Comparison of ENCODE assay signal across 26 cellular contexts in the genomic region with DNA sequence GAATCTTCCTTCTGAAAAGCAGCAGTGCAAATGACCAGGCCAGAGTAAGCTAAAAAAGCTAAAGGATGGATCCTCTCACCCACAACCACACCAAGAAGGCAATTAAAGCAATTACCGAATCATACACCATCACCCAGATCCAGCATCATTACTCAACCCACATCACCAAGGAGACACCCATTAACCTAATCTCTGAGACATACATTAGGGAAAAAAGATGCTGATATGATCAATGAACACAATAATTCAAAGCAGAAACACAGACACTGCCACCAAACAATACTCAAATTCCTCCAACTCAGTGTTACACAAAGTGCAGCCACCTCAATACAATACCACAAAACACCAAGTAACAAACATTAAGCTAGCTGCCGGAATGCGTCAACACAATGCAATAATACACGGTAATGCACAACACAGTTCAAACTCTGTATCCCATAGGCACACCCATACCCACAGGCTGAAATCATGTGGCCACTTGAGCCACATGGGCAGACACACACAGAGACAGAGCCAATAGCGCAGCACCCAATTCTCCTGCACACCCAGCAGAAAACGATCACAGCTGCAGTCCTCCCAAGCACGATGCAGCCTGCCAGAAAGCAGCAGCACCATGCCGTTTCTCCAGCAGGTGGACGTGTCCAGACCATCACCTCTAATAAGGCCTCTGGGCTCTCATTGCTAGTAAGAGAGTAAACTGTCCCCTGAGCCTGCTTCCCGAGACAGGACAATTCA. TPM values are rescaled to one million over a fixed set of nuclear protein-coding genes. Genes with fewer than 3 reads are reported as not detected.
DNase-seq lines count a peak whose midpoint lies in the region; ATAC-seq and TF ChIP-seq lines count a peak whose summit lies in the region.
"Had no signal": no experiment of that assay in that cellular context is flagged by ENCODE, and none has a peak within 500 bp of the region (broad histone marks: within the 10 kb centered on the region; RNA-seq: fewer than 3 reads in every experiment).

No MANE protein-coding gene starts in this region.

- H3K4me1 Mint-ChIP-seq in endodermal cell (peaks cover 2% of the 10 kb centered on the region), natural killer cell (no peaks in the 10 kb centered on the region)
- no peaks in the 10 kb centered on the region for H3K4me1 Mint-ChIP-seq in stimulated activated effector memory CD8-positive, alpha-beta T cell treated with anti-CD3 and anti-CD28 coated beads, Interleukin-12 subunit alpha, Interleukin-12 subunit beta, amount 100 ng/mL, for 72 hours

- no peaks in the 10 kb centered on the region for H3K36me3 Mint-ChIP-seq in endodermal cell (ENCODE audit: low read depth)
- H3K36me3 Mint-ChIP-seq in natural killer cell = no peaks in the 10 kb centered on the region
- no peaks in the 10 kb centered on the region for H3K36me3 Mint-ChIP-seq in stimulated activated effector memory CD8-positive, alpha-beta T cell treated with anti-CD3 and anti-CD28 coated beads, Interleukin-12 subunit alpha, Interleukin-12 subunit beta, amount 100 ng/mL, for 72 hours
- H3K36me3 Mint-ChIP-seq: IgD-negative memory B cell had no signal

- TF ChIP-seq CTCF in endodermal cell (conservative IDR thresholded peaks at IDR 0.05) (peak; percentile 71), retinal pigment epithelial cell (conservative IDR thresholded peaks at IDR 0.05; ENCODE audit: low read depth, low read length) (peak; percentile 12), natural killer cell (IDR thresholded peaks at IDR 0.05) (no peak)

- H3K36me3 ChIP-seq in endodermal cell (ENCODE audit: control insufficient read depth, insufficient read depth, low read length) = no peaks in the 10 kb centered on the region
- H3K36me3 ChIP-seq: ascending aorta, MG63, neutrophil, right atrium auricular region had no signal

- 58 to 81% methylated on average over 6 to 10 of the region's 10 CpGs for WGBS in endodermal cell (ENCODE audit: insufficient coverage in 1 of 2, insufficient read length in 1 of 2), 2 experiments

- H3K9ac ChIP-seq in endodermal cell (ENCODE audit: extremely low read depth, low read length, poor library complexity, severe bottlenecking) = no peak overlapping the region

- H3K27me3 ChIP-seq in endodermal cell (ENCODE audit: control insufficient read depth, insufficient read depth, low read length, poor library complexity, severe bottlenecking) = peaks cover 59% of the 10 kb centered on the region
- H3K27me3 ChIP-seq: ascending aorta, right atrium auricular region had no signal

- H3K27me3 Mint-ChIP-seq in endodermal cell (ENCODE audit: insufficient read depth) = peaks cover 67% of the 10 kb centered on the region
- peaks cover 20 to 34% of the 10 kb centered on the region in 2 donors for H3K27me3 Mint-ChIP-seq in natural killer cell (ENCODE audit: low read depth in 2 of 2)

- H3K9me3 ChIP-seq in endodermal cell (ENCODE audit: control insufficient read depth, low read length) = no peaks in the 10 kb centered on the region
- H3K9me3 ChIP-seq: ascending aorta, MG63, mucosa of descending colon, neutrophil, right atrium auricular region had no signal

- intact Hi-C loops in natural killer cell (cut with micrococcal nuclease) = no loop called here

- H3K4me3 ChIP-seq in endodermal cell (ENCODE audit: low read length) = no peak overlapping the region
- H3K4me3 ChIP-seq in retinal pigment epithelial cell (ENCODE audit: low read length) = no peak overlapping the region
- H3K4me3 ChIP-seq: ascending aorta, MG63, mucosa of descending colon, right atrium auricular region had no signal

- DNase-seq in DMS53 (lab: John Stamatoyannopoulos, UW) = peak; percentile 23
- DNase-seq in DMS53 treated with DMSO at 0.1 percent for 48 hours (lab: John Stamatoyannopoulos, UW; ENCODE audit: unreplicated experiment) = no peak
- DNase-seq in NCI-H69 (lab: John Stamatoyannopoulos, UW) = peak; percentile 4
- DNase-seq in endodermal cell = peak; percentile 68
- DNase-seq in retinal pigment epithelial cell (ENCODE audit: low read depth) = no peak
- no peak for DNase-seq in natural killer cell
- DNase-seq in stimulated activated effector memory CD8-positive, alpha-beta T cell treated with anti-CD3 and anti-CD28 coated beads, Interleukin-12 subunit alpha, Interleukin-12 subunit beta, amount 100 ng/mL, for 72 hours (ENCODE audit: low spot score in 2 of 2) = no peak
- DNase-seq: 8988T; activated CD4-positive, alpha-beta T cell treated with anti-CD3 and anti-CD28 coated beads for 1 hour; activated naive CD4-positive, alpha-beta T cell treated with anti-CD3 and anti-CD28 coated beads, Interleukin-2, amount 50 U/mL, for 16 hours; activated T-cell treated with anti-CD3 and anti-CD28 coated beads, Interleukin-2, amount 50 U/mL, for 72 hours; Calu3; cerebellar nuclear complex; left ventricle myocardium superior; MG63; mucosa of descending colon; NCI-H1694; T1000 had no signal

- no peak for ATAC-seq in natural killer cell
- no peak for ATAC-seq in stimulated activated effector memory CD8-positive, alpha-beta T cell treated with anti-CD3 and anti-CD28 coated beads, Interleukin-12 subunit alpha, Interleukin-12 subunit beta, amount 100 ng/mL, for 72 hours
- no peak for ATAC-seq in GM21390 (IDR thresholded peaks at IDR 0.05; ENCODE audit: unreplicated experiment)
- ATAC-seq: activated T-cell treated with anti-CD3 and anti-CD28 coated beads, Interleukin-2, amount 50 U/mL, for 72 hours; left ventricle myocardium superior; mucosa of descending colon had no signal

- no peaks in the 10 kb centered on the region for H3K4me1 ChIP-seq in endodermal cell (ENCODE audit: control insufficient read depth, insufficient read depth, low read length)
- H3K4me1 ChIP-seq: ascending aorta, right atrium auricular region had no signal

- H3K4me3 Mint-ChIP-seq in endodermal cell (no peak overlapping the region), natural killer cell (no peak overlapping the region)
- no peak overlapping the region for H3K4me3 Mint-ChIP-seq in stimulated activated effector memory CD8-positive, alpha-beta T cell treated with anti-CD3 and anti-CD28 coated beads, Interleukin-12 subunit alpha, Interleukin-12 subunit beta, amount 100 ng/mL, for 72 hours
- H3K4me3 Mint-ChIP-seq: activated T-cell treated with anti-CD3 and anti-CD28 coated beads, Interleukin-2, amount 50 U/mL, for 72 hours; IgD-negative memory B cell had no signal

- no peak overlapping the region for H3K27ac ChIP-seq in endodermal cell (ENCODE audit: low read depth, low read length)
- H3K27ac ChIP-seq: ascending aorta, neutrophil, right atrium auricular region had no signal

- H3K27ac Mint-ChIP-seq in endodermal cell (no peak overlapping the region), natural killer cell (no peak overlapping the region)
- H3K27ac Mint-ChIP-seq in stimulated activated effector memory CD8-positive, alpha-beta T cell treated with anti-CD3 and anti-CD28 coated beads, Interleukin-12 subunit alpha, Interleukin-12 subunit beta, amount 100 ng/mL, for 72 hours = no peak overlapping the region
- H3K27ac Mint-ChIP-seq: activated T-cell treated with anti-CD3 and anti-CD28 coated beads, Interleukin-2, amount 50 U/mL, for 72 hours; IgD-negative memory B cell had no signal

- H3K9me3 Mint-ChIP-seq in endodermal cell (no peaks in the 10 kb centered on the region), natural killer cell (no peaks in the 10 kb centered on the region)
- H3K9me3 Mint-ChIP-seq in stimulated activated effector memory CD8-positive, alpha-beta T cell treated with anti-CD3 and anti-CD28 coated beads, Interleukin-12 subunit alpha, Interleukin-12 subunit beta, amount 100 ng/mL, for 72 hours = no peaks in the 10 kb centered on the region
- H3K9me3 Mint-ChIP-seq: activated T-cell treated with anti-CD3 and anti-CD28 coated beads, Interleukin-2, amount 50 U/mL, for 72 hours; IgD-negative memory B cell had no signal

RNA-seq across cellular contexts. Expression of a gene that starts 21.5 kb away (rescaled TPM):
- total RNA-seq in endodermal cell (under 1 TPM; 0.93 to 0.99 TPM), natural killer cell (not detected)
- polyA plus RNA-seq in endodermal cell (2013, experiment 1 of 2) = 3.0 TPM
- polyA plus RNA-seq in endodermal cell (2013, experiment 2 of 2) = 3.6 TPM
- total RNA-seq: activated CD8-positive, alpha-beta memory T cell treated with anti-CD3 and anti-CD28 coated beads for 36 hours; ascending aorta; Calu3; left ventricle myocardium superior; mucosa of descending colon; NCI-H460; right atrium auricular region had no signal
- polyA plus RNA-seq: BJ, IgD-negative memory B cell had no signal

Comparison
In these comparisons a context has a peak if more than half of its experiments do, and no peak if none do; other contexts are left out.
1. DNase-seq: peak in DMS53 (single experiment), NCI-H69 (single experiment) and endodermal cell (single experiment); none in DMS53 treated with DMSO at 0.1 percent for 48 hours (single experiment), retinal pigment epithelial cell (single experiment), natural killer cell (single experiment) and stimulated activated effector memory CD8-positive, alpha-beta T cell treated with anti-CD3 and anti-CD28 coated beads, Interleukin-12 subunit alpha, Interleukin-12 subunit beta, amount 100 ng/mL, for 72 hours (0 of 2).